ENCODE assay signal across 1 cellular context in genomic region chr19:17946965-17947784, GRCh38.
TF ChIP-seq lines count a peak whose summit lies in the region.

No MANE protein-coding gene starts in this region.

TF ChIP-seq in K562, 482 proteins besides CTCF, POLR2A, EP300 and RAD21 (continued from another document):
- TF ChIP-seq ZBTB43 (CRISPR knock-in tag; IDR thresholded peaks at IDR 0.05) (no peak), ZNF785 (CRISPR knock-in tag; IDR thresholded peaks at IDR 0.05) (no peak), POLR2G (IDR thresholded peaks at IDR 0.05; ENCODE audit: low read depth, low read length) (peak; percentile 29), ZNF695 (CRISPR knock-in tag; IDR thresholded peaks at IDR 0.05) (0 out of 2 replicates have a peak, but pooled peaks have one; percentile 54), SAP30 (IDR thresholded peaks at IDR 0.05; ENCODE audit: borderline replicate concordance, insufficient read depth, low read depth, low read length, poor library complexity, severe bottlenecking) (peak; percentile 49), ZNF696 (CRISPR knock-in tag; conservative IDR thresholded peaks at IDR 0.05) (no peak), PHF8 (IDR thresholded peaks at IDR 0.05; ENCODE audit: borderline replicate concordance, low read length) (peak; percentile 27; the same call in 1 of the 2 replicates), FOXJ2 (tag; IDR thresholded peaks at IDR 0.05) (no peak), ZNF592 (IDR thresholded peaks at IDR 0.05) (0 out of 2 replicates have a peak, but pooled peaks have one; percentile 1), SP1 (CRISPR knock-in tag; IDR thresholded peaks at IDR 0.05) (peak; percentile 30; the same call in 1 of the 2 replicates), CTBP1 (IDR thresholded peaks at IDR 0.05; ENCODE audit: borderline replicate concordance) (peak; percentile 3; the same call in 1 of the 2 replicates), GABPA (tag; conservative IDR thresholded peaks at IDR 0.05; ENCODE audit: low read depth) (peak; percentile 51)
- TF ChIP-seq, protein P1, sequence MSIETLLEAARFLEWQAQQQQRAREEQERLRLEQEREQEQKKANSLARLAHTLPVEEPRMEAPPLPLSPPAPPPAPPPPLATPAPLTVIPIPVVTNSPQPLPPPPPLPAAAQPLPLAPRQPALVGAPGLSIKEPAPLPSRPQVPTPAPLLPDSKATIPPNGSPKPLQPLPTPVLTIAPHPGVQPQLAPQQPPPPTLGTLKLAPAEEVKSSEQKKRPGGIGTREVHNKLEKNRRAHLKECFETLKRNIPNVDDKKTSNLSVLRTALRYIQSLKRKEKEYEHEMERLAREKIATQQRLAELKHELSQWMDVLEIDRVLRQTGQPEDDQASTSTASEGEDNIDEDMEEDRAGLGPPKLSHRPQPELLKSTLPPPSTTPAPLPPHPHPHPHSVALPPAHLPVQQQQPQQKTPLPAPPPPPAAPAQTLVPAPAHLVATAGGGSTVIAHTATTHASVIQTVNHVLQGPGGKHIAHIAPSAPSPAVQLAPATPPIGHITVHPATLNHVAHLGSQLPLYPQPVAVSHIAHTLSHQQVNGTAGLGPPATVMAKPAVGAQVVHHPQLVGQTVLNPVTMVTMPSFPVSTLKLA (conservative IDR thresholded peaks at IDR 0.05) = peak in 1 of 2 experiments; percentile 26; a peak in 1 of 4 replicates
